Comparison of ENCODE assay signal across 8 cellular contexts in the genomic region with DNA sequence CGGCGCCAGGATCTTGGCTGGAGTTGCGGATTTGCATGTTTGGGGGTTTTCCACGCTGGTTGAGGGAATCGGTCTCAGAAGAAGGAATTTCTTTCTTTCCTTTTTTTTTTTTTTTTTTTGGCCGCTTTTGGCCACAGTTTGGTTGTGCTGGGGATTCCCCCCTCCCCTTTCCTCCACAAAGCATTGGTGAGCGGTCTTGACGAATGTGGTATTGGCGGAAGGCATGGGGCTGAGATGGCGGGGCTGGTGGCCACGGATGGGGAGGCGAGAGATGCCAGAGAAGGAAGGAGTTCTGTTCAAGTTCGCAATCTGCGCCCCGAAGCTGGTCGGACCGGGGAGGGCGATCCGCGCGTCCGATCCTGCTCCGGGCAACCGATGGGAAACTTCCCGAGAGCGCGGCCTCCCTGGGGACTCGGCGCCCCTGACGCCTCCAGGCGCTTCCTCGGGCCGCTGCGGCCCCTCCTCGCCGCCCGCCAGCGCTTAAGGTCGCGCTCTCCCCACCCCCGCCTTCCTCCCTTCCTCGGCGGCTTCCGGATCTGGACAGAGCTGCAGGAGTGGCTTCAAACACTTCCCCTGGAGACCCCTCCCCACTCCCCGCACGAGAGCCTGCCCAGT. TPM values are rescaled to one million over a fixed set of nuclear protein-coding genes. Genes with fewer than 3 reads are reported as not detected.
A peak's percentile ranks its signal among the peaks of the same experiment; 100 is the strongest.
DNase-seq lines count a peak whose midpoint lies in the region; ATAC-seq and TF ChIP-seq lines count a peak whose summit lies in the region.

No MANE protein-coding gene starts in this region.

- no peaks in the 10 kb centered on the region for H3K36me3 Mint-ChIP-seq in WTC11

- H3K4me1 ChIP-seq in rectal smooth muscle tissue (ENCODE audit: control insufficient read depth, insufficient read depth, low read length): no peaks in the 10 kb centered on the region

- H3K4me3 ChIP-seq in rectal smooth muscle tissue (ENCODE audit: low read length): peak overlapping the region; percentile 64
- H3K4me3 ChIP-seq in MG63: no peak overlapping the region

- H3K27ac Mint-ChIP-seq in WTC11: no peak overlapping the region

- H3K27me3 ChIP-seq in rectal smooth muscle tissue (ENCODE audit: control insufficient read depth, insufficient read depth, low read length) (no peaks in the 10 kb centered on the region), MG63 (no peaks in the 10 kb centered on the region)

- H3K9me3 Mint-ChIP-seq in WTC11: no peaks in the 10 kb centered on the region

- H3K9ac ChIP-seq in rectal smooth muscle tissue (ENCODE audit: low read length): peak overlapping the region; percentile 24

- ATAC-seq in WTC11: peak; percentile 54
- no peak for ATAC-seq in GM21526 (IDR thresholded peaks at IDR 0.05; ENCODE audit: low FRiP score, unreplicated experiment)
- ATAC-seq in HG03378 (IDR thresholded peaks at IDR 0.05; ENCODE audit: unreplicated experiment): no peak

- peak overlapping the region; percentile 81 for H3K4me3 Mint-ChIP-seq in WTC11

- no peaks in the 10 kb centered on the region for H3K9me3 ChIP-seq in MG63

- DNase-seq in stimulated activated CD4-positive, alpha-beta T cell treated with anti-CD3 and anti-CD28 coated beads, Interleukin-12 subunit alpha, Interleukin-12 subunit beta, amount 100 ng/mL, for 4 hours: peak; percentile 16
- no peak for DNase-seq in stimulated activated CD4-positive, alpha-beta T cell treated with anti-CD3 and anti-CD28 coated beads, Interleukin-2, amount 100 ng/mL, for 48 hours
- peak; percentile 66 for DNase-seq in WTC11 (ENCODE audit: low spot score)
- peak; percentile 63 for DNase-seq in germinal center (ENCODE audit: low spot score)
- no peak for DNase-seq in MG63

- peak overlapping the region; percentile 66 for H3K27ac ChIP-seq in rectal smooth muscle tissue (ENCODE audit: low read depth, low read length)

- POLR2A ChIA-PET in WTC11 (lab: Charles Lee): interaction anchor here (0.7 to 1.1 kb wide), 2 partner anchors 29 to 132 kb away, joined by 3 read pairs; no protein-coding TSS in a partner anchor

- no peak for TF ChIP-seq CTCF in WTC11 (IDR thresholded peaks at IDR 0.05)

- peaks cover 43% of the 10 kb centered on the region for H3K4me1 Mint-ChIP-seq in WTC11

- H3K36me3 ChIP-seq in rectal smooth muscle tissue (ENCODE audit: control insufficient read depth, insufficient read depth, low read length) (peaks cover 4% of the 10 kb centered on the region), MG63 (peaks cover 7% of the 10 kb centered on the region; the same call in 1 of the 2 replicates)

- peaks cover 98% of the 10 kb centered on the region for H3K27me3 Mint-ChIP-seq in WTC11 (ENCODE audit: low read depth)

- CTCF ChIA-PET in WTC11 (lab: Charles Lee): interaction anchor here (0.6 to 2.2 kb wide), 11 partner anchors 11 to 228 kb away, joined by 3 to 10 read pairs (median 3); partner anchors contain the start of gene RASD1

TF ChIP-seq in WTC11, 78 proteins besides CTCF, POLR2A, EP300 and RAD21:
- TF ChIP-seq RELA (CRISPR knock-in tag; IDR thresholded peaks at IDR 0.05; ENCODE audit: borderline replicate concordance) (no peak), TCF7 (CRISPR knock-in tag; IDR thresholded peaks at IDR 0.05; ENCODE audit: low read depth) (no peak), FOXK1 (CRISPR knock-in tag; IDR thresholded peaks at IDR 0.05) (0 out of 2 replicates have a peak, but pooled peaks have one; percentile 38), SP1 (CRISPR knock-in tag; conservative IDR thresholded peaks at IDR 0.05) (0 out of 2 replicates have a peak, but pooled peaks have one; percentile 38), TEAD4 (CRISPR knock-in tag; IDR thresholded peaks at IDR 0.05) (no peak), ZNF263 (CRISPR knock-in tag; IDR thresholded peaks at IDR 0.05; ENCODE audit: low read depth) (no peak)
- TF ChIP-seq, protein P1, sequence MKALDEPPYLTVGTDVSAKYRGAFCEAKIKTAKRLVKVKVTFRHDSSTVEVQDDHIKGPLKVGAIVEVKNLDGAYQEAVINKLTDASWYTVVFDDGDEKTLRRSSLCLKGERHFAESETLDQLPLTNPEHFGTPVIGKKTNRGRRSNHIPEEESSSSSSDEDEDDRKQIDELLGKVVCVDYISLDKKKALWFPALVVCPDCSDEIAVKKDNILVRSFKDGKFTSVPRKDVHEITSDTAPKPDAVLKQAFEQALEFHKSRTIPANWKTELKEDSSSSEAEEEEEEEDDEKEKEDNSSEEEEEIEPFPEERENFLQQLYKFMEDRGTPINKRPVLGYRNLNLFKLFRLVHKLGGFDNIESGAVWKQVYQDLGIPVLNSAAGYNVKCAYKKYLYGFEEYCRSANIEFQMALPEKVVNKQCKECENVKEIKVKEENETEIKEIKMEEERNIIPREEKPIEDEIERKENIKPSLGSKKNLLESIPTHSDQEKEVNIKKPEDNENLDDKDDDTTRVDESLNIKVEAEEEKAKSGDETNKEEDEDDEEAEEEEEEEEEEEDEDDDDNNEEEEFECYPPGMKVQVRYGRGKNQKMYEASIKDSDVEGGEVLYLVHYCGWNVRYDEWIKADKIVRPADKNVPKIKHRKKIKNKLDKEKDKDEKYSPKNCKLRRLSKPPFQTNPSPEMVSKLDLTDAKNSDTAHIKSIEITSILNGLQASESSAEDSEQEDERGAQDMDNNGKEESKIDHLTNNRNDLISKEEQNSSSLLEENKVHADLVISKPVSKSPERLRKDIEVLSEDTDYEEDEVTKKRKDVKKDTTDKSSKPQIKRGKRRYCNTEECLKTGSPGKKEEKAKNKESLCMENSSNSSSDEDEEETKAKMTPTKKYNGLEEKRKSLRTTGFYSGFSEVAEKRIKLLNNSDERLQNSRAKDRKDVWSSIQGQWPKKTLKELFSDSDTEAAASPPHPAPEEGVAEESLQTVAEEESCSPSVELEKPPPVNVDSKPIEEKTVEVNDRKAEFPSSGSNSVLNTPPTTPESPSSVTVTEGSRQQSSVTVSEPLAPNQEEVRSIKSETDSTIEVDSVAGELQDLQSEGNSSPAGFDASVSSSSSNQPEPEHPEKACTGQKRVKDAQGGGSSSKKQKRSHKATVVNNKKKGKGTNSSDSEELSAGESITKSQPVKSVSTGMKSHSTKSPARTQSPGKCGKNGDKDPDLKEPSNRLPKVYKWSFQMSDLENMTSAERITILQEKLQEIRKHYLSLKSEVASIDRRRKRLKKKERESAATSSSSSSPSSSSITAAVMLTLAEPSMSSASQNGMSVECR (CRISPR knock-in tag; IDR thresholded peaks at IDR 0.05; ENCODE audit: borderline replicate concordance): no peak; the same call in 1 of the 2 replicates
- TF ChIP-seq, protein P2, sequence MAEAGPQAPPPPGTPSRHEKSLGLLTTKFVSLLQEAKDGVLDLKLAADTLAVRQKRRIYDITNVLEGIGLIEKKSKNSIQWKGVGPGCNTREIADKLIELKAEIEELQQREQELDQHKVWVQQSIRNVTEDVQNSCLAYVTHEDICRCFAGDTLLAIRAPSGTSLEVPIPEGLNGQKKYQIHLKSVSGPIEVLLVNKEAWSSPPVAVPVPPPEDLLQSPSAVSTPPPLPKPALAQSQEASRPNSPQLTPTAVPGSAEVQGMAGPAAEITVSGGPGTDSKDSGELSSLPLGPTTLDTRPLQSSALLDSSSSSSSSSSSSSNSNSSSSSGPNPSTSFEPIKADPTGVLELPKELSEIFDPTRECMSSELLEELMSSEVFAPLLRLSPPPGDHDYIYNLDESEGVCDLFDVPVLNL (CRISPR knock-in tag; IDR thresholded peaks at IDR 0.05; ENCODE audit: borderline replicate concordance, low read depth): no peak

RNA-seq across cellular contexts. Expression of gene RAI1, which starts 43.2 kb away (rescaled TPM):
- 7.3 to 12.7 TPM (median 8.1 TPM) in 3 replicates for total RNA-seq in WTC11 (2021)
- 2.9 and 7.1 TPM in 2 replicates for total RNA-seq in MG63 (2014; rRNA removed; shearing (Covaris generic); ENCODE audit: low replicate concordance)

Comparison
In these comparisons a context has a peak if more than half of its experiments do, and no peak if none do; other contexts are left out.
1. DNase-seq: peak in stimulated activated CD4-positive, alpha-beta T cell treated with anti-CD3 and anti-CD28 coated beads, Interleukin-12 subunit alpha, Interleukin-12 subunit beta, amount 100 ng/mL, for 4 hours (single experiment), WTC11 (single experiment) and germinal center (single experiment); none in stimulated activated CD4-positive, alpha-beta T cell treated with anti-CD3 and anti-CD28 coated beads, Interleukin-2, amount 100 ng/mL, for 48 hours (0 of 2) and MG63 (single experiment).